14 cellular contexts compared by ENCODE assay signal in genomic region chr13:104256701-104257100, GRCh38.
"Had no signal": no experiment of that assay in that cellular context is flagged by ENCODE, and none has a peak within 500 bp of the region (broad histone marks: within the 10 kb centered on the region; RNA-seq: fewer than 3 reads in every experiment).

No MANE protein-coding gene starts in this region.

- H3K27me3 ChIP-seq: esophagus muscularis mucosa, upper lobe of right lung had no signal

- H3K4me3 ChIP-seq: esophagus muscularis mucosa, thoracic aorta, upper lobe of right lung had no signal

- DNase-seq: activated CD4-positive, alpha-beta T cell treated with anti-CD3 and anti-CD28 coated beads, Interleukin-2, amount 10 ng/mL, durations not matched to agents 24 days and 14 days; activated CD8-positive, alpha-beta T cell treated with anti-CD3 and anti-CD28 coated beads, Interleukin-2, amount 10 ng/mL, durations not matched to agents 7 days and 5 days; activated naive CD4-positive, alpha-beta T cell treated with anti-CD3 and anti-CD28 coated beads for 36 hours; activated T-cell treated with anti-CD3 and anti-CD28 coated beads, Interleukin-2, amount 50 U/mL, for 24 hours; effector CD8-positive, alpha-beta T cell; immature natural killer cell; naive thymus-derived CD8-positive, alpha-beta T cell; stimulated activated naive B cell treated with anti-CD40 and anti-IgM and Interleukin-4, amounts not matched to agents 10 μg/mL and 1 μg/mL and 100 μg/mL, for 72 hours; T-helper 1 cell; T-helper 9 cell; upper lobe of right lung had no signal

- H2AFZ ChIP-seq: parathyroid adenoma had no signal

- H3K27ac ChIP-seq: esophagus muscularis mucosa, parathyroid adenoma, thoracic aorta, upper lobe of right lung had no signal

- ATAC-seq: activated CD8-positive, alpha-beta T cell treated with anti-CD3 and anti-CD28 coated beads, Interleukin-2, amount 10 ng/mL, durations not matched to agents 7 days and 5 days; naive thymus-derived CD8-positive, alpha-beta T cell; stimulated activated naive B cell treated with anti-CD40 and anti-IgM and Interleukin-4, amounts not matched to agents 10 μg/mL and 1 μg/mL and 100 μg/mL, for 72 hours; upper lobe of right lung had no signal

- H3K79me2 ChIP-seq: parathyroid adenoma had no signal

- H3K4me1 ChIP-seq: esophagus muscularis mucosa, parathyroid adenoma, upper lobe of right lung had no signal

- H3K36me3 ChIP-seq: esophagus muscularis mucosa, thoracic aorta, upper lobe of right lung had no signal

- H3K9me3 ChIP-seq: esophagus muscularis mucosa, thoracic aorta, upper lobe of right lung had no signal
